ENCODE assay signal across 8 cellular contexts in genomic region chr10:103350522-103351260, GRCh38. TPM values are rescaled to one million over a fixed set of nuclear protein-coding genes. Genes with fewer than 3 reads are reported as not detected.
DNase-seq lines count a peak whose midpoint lies in the region; TF ChIP-seq lines count a peak whose summit lies in the region.

PCGF6 (minus strand) TSS chr10:103351140; CDS start chr10:103351066, 74 bp downstream.

- DNase-seq in G401 (ENCODE audit: low spot score), result peak; percentile 84
- DNase-seq in H4 (ENCODE audit: low spot score), result peak; percentile 53
- peak; percentile 88 for DNase-seq in MG63
- peak; percentile 47 for DNase-seq in SKM-1 (lab: John Stamatoyannopoulos, UW; ENCODE audit: unreplicated experiment)
- peak; percentile 96 for DNase-seq in glutamatergic neuron
- DNase-seq in osteocyte (ENCODE audit: extremely low spot score, unreplicated experiment), result peak; percentile 96
- DNase-seq in testis, result peak; percentile 87

- H3K36me3 ChIP-seq in MG63 (peaks cover 30% of the 10 kb centered on the region), testis (ENCODE audit: low read depth, missing control alignments) (no peaks in the 10 kb centered on the region)

- peaks cover 8% of the 10 kb centered on the region for H3K4me1 Mint-ChIP-seq in activated naive CD8-positive, alpha-beta T cell (ENCODE audit: low read depth)
- H3K4me1 Mint-ChIP-seq in glutamatergic neuron (ENCODE audit: low read depth, unreplicated experiment) (peaks cover 2% of the 10 kb centered on the region), osteocyte (ENCODE audit: unreplicated experiment) (peaks cover 13% of the 10 kb centered on the region)

- no peaks in the 10 kb centered on the region for H3K9me3 Mint-ChIP-seq in activated naive CD8-positive, alpha-beta T cell (ENCODE audit: low read depth)
- H3K9me3 Mint-ChIP-seq in glutamatergic neuron (ENCODE audit: unreplicated experiment) (peaks cover 5% of the 10 kb centered on the region), osteocyte (ENCODE audit: unreplicated experiment) (no peaks in the 10 kb centered on the region)

- in situ Hi-C loops in G401 (cut with HindIII; ENCODE audit: low sequenced_read_pairs), result no loop called here

- WGBS in testis, 2 donors, result 0 to 1% methylated on average over 30 to 79 of the region's 82 CpGs

- no peaks in the 10 kb centered on the region for H3K4me1 ChIP-seq in testis

- no peaks in the 10 kb centered on the region for H3K27me3 Mint-ChIP-seq in activated naive CD8-positive, alpha-beta T cell
- H3K27me3 Mint-ChIP-seq in glutamatergic neuron (ENCODE audit: unreplicated experiment) (no peaks in the 10 kb centered on the region), osteocyte (ENCODE audit: unreplicated experiment) (no peaks in the 10 kb centered on the region)

- peak within 1 kb of the TSS; percentile 73 for H3K4me3 ChIP-seq in MG63
- peak within 1 kb of the TSS; percentile 82 to 88 for H3K4me3 ChIP-seq in testis

- peak within 1 kb of the TSS; percentile 90 for H3K4me3 Mint-ChIP-seq in activated naive CD8-positive, alpha-beta T cell
- peak within 1 kb of the TSS; percentile 91 for H3K4me3 Mint-ChIP-seq in glutamatergic neuron (ENCODE audit: unreplicated experiment)
- H3K4me3 Mint-ChIP-seq in osteocyte (ENCODE audit: unreplicated experiment), result peak within 1 kb of the TSS; percentile 95

- TF ChIP-seq POLR2A in testis (IDR thresholded peaks at IDR 0.05), result no peak

- peak within 1 kb of the TSS; percentile 88 to 91 for H3K27ac ChIP-seq in testis

- H3K27me3 ChIP-seq in MG63 (no peaks in the 10 kb centered on the region), testis (no peaks in the 10 kb centered on the region)

- intact Hi-C loops in testis (cut with DNase I; ENCODE audit: low total_unique reads), result no loop called here

- peaks cover 2% of the 10 kb centered on the region for H3K36me3 Mint-ChIP-seq in activated naive CD8-positive, alpha-beta T cell
- H3K36me3 Mint-ChIP-seq in glutamatergic neuron (ENCODE audit: unreplicated experiment), result no peaks in the 10 kb centered on the region
- H3K36me3 Mint-ChIP-seq in osteocyte (ENCODE audit: unreplicated experiment), result peaks cover 12% of the 10 kb centered on the region

- H3K9me3 ChIP-seq in MG63 (no peaks in the 10 kb centered on the region), testis (no peaks in the 10 kb centered on the region)

- TF ChIP-seq CTCF in glutamatergic neuron (IDR thresholded peaks at IDR 0.05; ENCODE audit: partially characterized antibody, unreplicated experiment), result no peak
- TF ChIP-seq CTCF in osteocyte (IDR thresholded peaks at IDR 0.05), result no peak
- TF ChIP-seq CTCF in testis (IDR thresholded peaks at IDR 0.05), result no peak

- peak within 1 kb of the TSS; percentile 90 for H3K27ac Mint-ChIP-seq in activated naive CD8-positive, alpha-beta T cell
- peak within 1 kb of the TSS; percentile 88 for H3K27ac Mint-ChIP-seq in glutamatergic neuron (ENCODE audit: unreplicated experiment)
- peak within 1 kb of the TSS; percentile 93 for H3K27ac Mint-ChIP-seq in osteocyte (ENCODE audit: unreplicated experiment)

RNA-seq across cellular contexts. Expression of gene PCGF6, which starts in this region (rescaled TPM):
- 22.6 and 37.2 TPM in 2 replicates for total RNA-seq in G401 (2014; rRNA removed; shearing (Covaris generic))
- total RNA-seq in H4 (2014; rRNA removed; shearing (Covaris generic)), result 12.0 and 14.9 TPM in 2 replicates
- total RNA-seq in MG63 (2014; rRNA removed; shearing (Covaris generic); ENCODE audit: low replicate concordance), result 19.5 and 31.0 TPM in 2 replicates
- 7.4 TPM for total RNA-seq in glutamatergic neuron (ENCODE audit: unreplicated experiment)
- total RNA-seq in osteocyte, result 12.3 and 14.2 TPM in 2 replicates
- total RNA-seq in testis, result 10 to 100 TPM; 15.7 to 23.2 TPM
- polyA plus RNA-seq in testis (ENCODE audit: insufficient read depth, low read depth, low replicate concordance), result 15.9 TPM

Comparison
In these comparisons a context has a peak if more than half of its experiments do, and no peak if none do; other contexts are left out.
1. Peak in every context shown above with its lines: DNase-seq, H3K4me3 ChIP-seq and H3K27ac ChIP-seq.